Comparison of ENCODE assay signal across 36 cellular contexts in genomic region chr11:131043251-131043650, GRCh38.
"Had no signal": no experiment of that assay in that cellular context is flagged by ENCODE, and none has a peak within 500 bp of the region (broad histone marks: within the 10 kb centered on the region; RNA-seq: fewer than 3 reads in every experiment).

No MANE protein-coding gene starts in this region.

- H3K4me3 Mint-ChIP-seq: activated naive CD4-positive, alpha-beta T cell treated with anti-CD3 and anti-CD28 coated beads, Interleukin-2, amount 10 ng/mL, durations not matched to agents 7 days and 5 days; activated naive CD4-positive, alpha-beta T cell treated with anti-CD3 and anti-CD28 coated beads, Interleukin-2, amount 50 U/mL, for 24 hours; activated naive CD8-positive, alpha-beta T cell; activated naive CD8-positive, alpha-beta T cell treated with anti-CD3 and anti-CD28 coated beads for 36 hours; activated naive CD8-positive, alpha-beta T cell treated with anti-CD3 and anti-CD28 coated beads, Interleukin-2, amount 10 ng/mL, durations not matched to agents 7 days and 5 days; activated naive CD8-positive, alpha-beta T cell treated with anti-CD3 and anti-CD28 coated beads, Interleukin-2, amount 50 U/mL, for 24 hours; activated T-cell treated with anti-CD3 and anti-CD28 coated beads, Interleukin-2, amount 50 U/mL, for 24 hours; activated T-cell treated with anti-CD3 and anti-CD28 coated beads, Interleukin-2, amount 50 U/mL, for 4 hours; activated T-cell treated with anti-CD3 and anti-CD28 coated beads, Interleukin-2, amount 50 U/mL, for 72 hours; activated T-helper 1 cell treated with anti-CD3 and anti-CD28 coated beads, Interleukin-12 subunit alpha, Interleukin-12 subunit beta, Interleukin-2, Interleukin-4 antibody, amounts not matched to agents 30 ng/mL and 10 ng/mL and 1 ng/mL, durations not matched to agents 14 hours and 24 hours and 36 hours; activated T-helper 17 cell treated with anti-CD3 and anti-CD28 coated beads, Interleukin-2, amount 50 U/mL, for 72 hours; brain; central memory CD8-positive, alpha-beta T cell had no signal

- H3K9me3 Mint-ChIP-seq: activated naive CD8-positive, alpha-beta T cell treated with anti-CD3 and anti-CD28 coated beads for 36 hours; activated naive CD8-positive, alpha-beta T cell treated with anti-CD3 and anti-CD28 coated beads, Interleukin-2, amount 10 ng/mL, durations not matched to agents 7 days and 5 days; activated T-helper 1 cell treated with anti-CD3 and anti-CD28 coated beads, Interleukin-12 subunit alpha, Interleukin-12 subunit beta, Interleukin-2, Interleukin-4 antibody, amounts not matched to agents 30 ng/mL and 10 ng/mL and 1 ng/mL, durations not matched to agents 14 hours and 24 hours and 36 hours; activated T-helper 17 cell treated with anti-CD3 and anti-CD28 coated beads, Interleukin-2, amount 50 U/mL, for 72 hours; activated T-helper 2 cell treated with anti-CD3 and anti-CD28 coated beads, Interferon-gamma antibody, Interleukin-2, Interleukin-4, amounts not matched to agents 10 μg/mL and 5 μg/mL and 100 μg/mL, durations not matched to agents 14 hours and 24 hours and 36 hours had no signal

- DNase-seq: activated effector memory CD4-positive, alpha-beta T cell treated with anti-CD3 and anti-CD28 coated beads, Interleukin-2, amount 50 U/mL, for 16 hours; activated effector memory CD4-positive, alpha-beta T cell treated with Interleukin-2 at 50 U/mL for 16 hours; activated gamma-delta T cell; activated gamma-delta T cell treated with Interleukin-2 at 50 U/mL for 16 hours; activated naive CD4-positive, alpha-beta T cell; activated naive CD4-positive, alpha-beta T cell treated with anti-CD3 and anti-CD28 coated beads, Interleukin-2, amount 10 ng/mL, durations not matched to agents 7 days and 5 days; activated naive CD4-positive, alpha-beta T cell treated with anti-CD3 and anti-CD28 coated beads, Interleukin-2, amount 50 U/mL, for 16 hours; activated naive CD4-positive, alpha-beta T cell treated with Interleukin-2 at 50 U/mL for 16 hours; activated naive CD8-positive, alpha-beta T cell treated with anti-CD3 and anti-CD28 coated beads for 36 hours; activated naive CD8-positive, alpha-beta T cell treated with anti-CD3 and anti-CD28 coated beads, Interleukin-2, amount 10 ng/mL, durations not matched to agents 7 days and 5 days; activated naive CD8-positive, alpha-beta T cell treated with anti-CD3 and anti-CD28 coated beads, Interleukin-2, amount 50 U/mL, for 24 hours; activated T-cell treated with anti-CD3 and anti-CD28 coated beads, Interleukin-2, amount 50 U/mL, for 1 hour; activated T-cell treated with anti-CD3 and anti-CD28 coated beads, Interleukin-2, amount 50 U/mL, for 24 hours; activated T-cell treated with anti-CD3 and anti-CD28 coated beads, Interleukin-2, amount 50 U/mL, for 4 hours; activated T-cell treated with anti-CD3 and anti-CD28 coated beads, Interleukin-2, amount 50 U/mL, for 48 hours; activated T-cell treated with anti-CD3 and anti-CD28 coated beads, Interleukin-2, amount 50 U/mL, for 72 hours; adrenal gland; amniotic stem cell; amygdala; anterior cingulate cortex; aorta; body of pancreas; brain microvascular endothelial cell; central memory CD4-positive, alpha-beta T cell; cerebellar nuclear complex had no signal

- H3K27me3 ChIP-seq: adrenal gland, ascending aorta, body of pancreas, cardiac muscle cell had no signal

- H3K4me1 ChIP-seq: ascending aorta, body of pancreas, breast epithelium had no signal

- H3K4me1 Mint-ChIP-seq: activated naive CD4-positive, alpha-beta T cell treated with anti-CD3 and anti-CD28 coated beads, Interleukin-2, amount 10 ng/mL, durations not matched to agents 7 days and 5 days; activated naive CD4-positive, alpha-beta T cell treated with anti-CD3 and anti-CD28 coated beads, Interleukin-2, amount 50 U/mL, for 24 hours; activated naive CD8-positive, alpha-beta T cell treated with anti-CD3 and anti-CD28 coated beads for 36 hours; activated naive CD8-positive, alpha-beta T cell treated with anti-CD3 and anti-CD28 coated beads, Interleukin-2, amount 10 ng/mL, durations not matched to agents 7 days and 5 days; activated naive CD8-positive, alpha-beta T cell treated with anti-CD3 and anti-CD28 coated beads, Interleukin-2, amount 50 U/mL, for 24 hours; activated T-helper 17 cell treated with anti-CD3 and anti-CD28 coated beads, Interleukin-2, amount 50 U/mL, for 72 hours; central memory CD8-positive, alpha-beta T cell had no signal

- H3K27ac ChIP-seq: adrenal gland, ascending aorta, body of pancreas, brain microvascular endothelial cell, breast epithelium, cardiac muscle cell had no signal

- H3K4me3 ChIP-seq: adrenal gland, ascending aorta, body of pancreas, breast epithelium, cardiac muscle cell had no signal

- H3K27ac Mint-ChIP-seq: activated naive CD4-positive, alpha-beta T cell treated with anti-CD3 and anti-CD28 coated beads, Interleukin-2, amount 10 ng/mL, durations not matched to agents 7 days and 5 days; activated naive CD4-positive, alpha-beta T cell treated with anti-CD3 and anti-CD28 coated beads, Interleukin-2, amount 50 U/mL, for 24 hours; activated naive CD8-positive, alpha-beta T cell; activated naive CD8-positive, alpha-beta T cell treated with anti-CD3 and anti-CD28 coated beads for 36 hours; activated naive CD8-positive, alpha-beta T cell treated with anti-CD3 and anti-CD28 coated beads, Interleukin-2, amount 10 ng/mL, durations not matched to agents 7 days and 5 days; activated naive CD8-positive, alpha-beta T cell treated with anti-CD3 and anti-CD28 coated beads, Interleukin-2, amount 50 U/mL, for 24 hours; activated T-cell treated with anti-CD3 and anti-CD28 coated beads, Interleukin-2, amount 50 U/mL, for 24 hours; activated T-cell treated with anti-CD3 and anti-CD28 coated beads, Interleukin-2, amount 50 U/mL, for 72 hours; activated T-helper 1 cell treated with anti-CD3 and anti-CD28 coated beads, Interleukin-12 subunit alpha, Interleukin-12 subunit beta, Interleukin-2, Interleukin-4 antibody, amounts not matched to agents 30 ng/mL and 10 ng/mL and 1 ng/mL, durations not matched to agents 14 hours and 24 hours and 36 hours; activated T-helper 17 cell treated with anti-CD3 and anti-CD28 coated beads, Interleukin-2, amount 50 U/mL, for 72 hours; activated T-helper 2 cell treated with anti-CD3 and anti-CD28 coated beads, Interferon-gamma antibody, Interleukin-2, Interleukin-4, amounts not matched to agents 10 μg/mL and 5 μg/mL and 100 μg/mL, durations not matched to agents 14 hours and 24 hours and 36 hours; brain had no signal

- H3K36me3 ChIP-seq: adrenal gland, ascending aorta, brain microvascular endothelial cell, breast epithelium, cardiac muscle cell had no signal

- H3K9me3 ChIP-seq: adrenal gland, ascending aorta, body of pancreas, breast epithelium had no signal

- H3K27me3 Mint-ChIP-seq: activated naive CD4-positive, alpha-beta T cell treated with anti-CD3 and anti-CD28 coated beads, Interleukin-2, amount 10 ng/mL, durations not matched to agents 7 days and 5 days; activated naive CD8-positive, alpha-beta T cell treated with anti-CD3 and anti-CD28 coated beads, Interleukin-2, amount 10 ng/mL, durations not matched to agents 7 days and 5 days had no signal

- ATAC-seq: activated naive CD4-positive, alpha-beta T cell treated with anti-CD3 and anti-CD28 coated beads, Interleukin-2, amount 50 U/mL, for 72 hours; activated naive CD8-positive, alpha-beta T cell treated with anti-CD3 and anti-CD28 coated beads, Interleukin-2, amount 50 U/mL, for 24 hours; activated T-cell treated with anti-CD3 and anti-CD28 coated beads, Interleukin-2, amount 50 U/mL, for 4 hours; activated T-cell treated with anti-CD3 and anti-CD28 coated beads, Interleukin-2, amount 50 U/mL, for 72 hours; activated T-helper 17 cell treated with anti-CD3 and anti-CD28 coated beads, Interleukin-2, amount 50 U/mL, for 72 hours; body of pancreas had no signal

- H3K36me3 Mint-ChIP-seq: activated naive CD4-positive, alpha-beta T cell treated with anti-CD3 and anti-CD28 coated beads, Interleukin-2, amount 10 ng/mL, durations not matched to agents 7 days and 5 days; activated naive CD4-positive, alpha-beta T cell treated with anti-CD3 and anti-CD28 coated beads, Interleukin-2, amount 50 U/mL, for 24 hours; activated naive CD4-positive, alpha-beta T cell treated with anti-CD3 and anti-CD28 coated beads, Interleukin-2, amount 50 U/mL, for 72 hours; activated naive CD8-positive, alpha-beta T cell; activated naive CD8-positive, alpha-beta T cell treated with anti-CD3 and anti-CD28 coated beads for 36 hours; activated naive CD8-positive, alpha-beta T cell treated with anti-CD3 and anti-CD28 coated beads, Interleukin-2, amount 10 ng/mL, durations not matched to agents 7 days and 5 days; brain had no signal
